ENCODE assay signal across 1 cellular context in the genomic region with DNA sequence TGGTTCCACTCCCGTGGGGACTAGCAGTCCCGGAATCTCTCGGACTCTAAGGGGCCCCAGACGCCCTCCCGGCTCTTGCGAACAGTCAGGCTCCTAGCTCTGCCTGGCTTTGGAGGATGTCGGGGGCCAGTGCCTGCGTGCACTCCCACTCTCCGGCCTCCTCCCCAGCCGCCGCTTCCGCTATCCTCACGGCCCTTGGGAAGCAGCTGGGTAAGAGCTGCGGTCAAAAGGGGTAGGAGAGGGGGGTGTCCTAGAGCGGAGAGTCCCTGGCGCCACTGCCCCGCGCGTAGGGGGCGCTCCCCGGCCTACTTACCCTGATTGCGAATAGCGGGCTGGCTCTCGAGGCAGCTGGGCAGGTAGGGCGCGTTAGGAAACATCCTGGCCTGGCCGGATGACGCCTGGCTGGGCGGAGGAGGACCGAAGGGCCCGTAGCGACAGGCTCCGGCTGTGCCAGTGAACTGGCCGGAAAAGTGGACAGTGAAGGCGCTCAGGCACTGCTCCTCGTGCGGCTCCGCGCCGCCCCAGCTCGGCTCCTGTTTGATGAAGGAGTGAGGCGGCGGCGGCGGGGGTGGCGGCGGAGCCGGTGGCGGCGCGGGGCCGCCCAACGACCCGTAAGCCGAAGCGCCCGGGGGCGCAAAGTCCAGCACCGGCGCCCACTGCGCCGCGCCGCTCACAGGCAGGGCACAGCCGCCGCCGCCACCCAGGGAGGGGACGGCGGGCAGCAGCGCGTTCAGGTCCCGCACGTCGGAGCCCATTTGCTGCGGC.
TF ChIP-seq lines count a peak whose summit lies in the region.

No MANE protein-coding gene starts in this region.

TF ChIP-seq in IMR-90, 13 proteins besides CTCF, POLR2A, EP300 and RAD21:
- TF ChIP-seq RFX5 (IDR thresholded peaks at IDR 0.05; ENCODE audit: low read depth, low read length) (no peak), BHLHE40 (IDR thresholded peaks at IDR 0.05; ENCODE audit: low read depth, low read length) (no peak), CHD1 (IDR thresholded peaks at IDR 0.05; ENCODE audit: low read depth, low read length) (no peak), NFE2L2 (IDR thresholded peaks at IDR 0.05; ENCODE audit: low read depth, low read length) (no peak), SMC3 (IDR thresholded peaks at IDR 0.05; ENCODE audit: low read depth, low read length) (no peak), MAZ (IDR thresholded peaks at IDR 0.05; ENCODE audit: borderline replicate concordance, low read depth, low read length) (no peak), MAFK (IDR thresholded peaks at IDR 0.05; ENCODE audit: low read depth, low read length) (no peak), RCOR1 (IDR thresholded peaks at IDR 0.05; ENCODE audit: insufficient replicate concordance, low read length) (no peak)
- TF ChIP-seq, protein P1, sequence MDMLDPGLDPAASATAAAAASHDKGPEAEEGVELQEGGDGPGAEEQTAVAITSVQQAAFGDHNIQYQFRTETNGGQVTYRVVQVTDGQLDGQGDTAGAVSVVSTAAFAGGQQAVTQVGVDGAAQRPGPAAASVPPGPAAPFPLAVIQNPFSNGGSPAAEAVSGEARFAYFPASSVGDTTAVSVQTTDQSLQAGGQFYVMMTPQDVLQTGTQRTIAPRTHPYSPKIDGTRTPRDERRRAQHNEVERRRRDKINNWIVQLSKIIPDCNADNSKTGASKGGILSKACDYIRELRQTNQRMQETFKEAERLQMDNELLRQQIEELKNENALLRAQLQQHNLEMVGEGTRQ (IDR thresholded peaks at IDR 0.05; ENCODE audit: low read depth, low read length) = no peak
- TF ChIP-seq, protein P2, sequence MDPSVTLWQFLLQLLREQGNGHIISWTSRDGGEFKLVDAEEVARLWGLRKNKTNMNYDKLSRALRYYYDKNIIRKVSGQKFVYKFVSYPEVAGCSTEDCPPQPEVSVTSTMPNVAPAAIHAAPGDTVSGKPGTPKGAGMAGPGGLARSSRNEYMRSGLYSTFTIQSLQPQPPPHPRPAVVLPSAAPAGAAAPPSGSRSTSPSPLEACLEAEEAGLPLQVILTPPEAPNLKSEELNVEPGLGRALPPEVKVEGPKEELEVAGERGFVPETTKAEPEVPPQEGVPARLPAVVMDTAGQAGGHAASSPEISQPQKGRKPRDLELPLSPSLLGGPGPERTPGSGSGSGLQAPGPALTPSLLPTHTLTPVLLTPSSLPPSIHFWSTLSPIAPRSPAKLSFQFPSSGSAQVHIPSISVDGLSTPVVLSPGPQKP (IDR thresholded peaks at IDR 0.05; ENCODE audit: borderline replicate concordance, low read depth, low read length) = no peak
